In genomic region chr10:132253092-132253687, GRCh38 we compare ENCODE assay signal across 20 cellular contexts. TPM values are rescaled to one million over a fixed set of nuclear protein-coding genes. Genes with fewer than 3 reads are reported as not detected.
DNase-seq lines count a peak whose midpoint lies in the region; ATAC-seq and TF ChIP-seq lines count a peak whose summit lies in the region.
"Had no signal": no experiment of that assay in that cellular context is flagged by ENCODE, and none has a peak within 500 bp of the region (broad histone marks: within the 10 kb centered on the region; RNA-seq: fewer than 3 reads in every experiment).

No MANE protein-coding gene starts in this region.

- H2AK5ac ChIP-seq in mesendoderm (ENCODE audit: low read length): no peak overlapping the region

- no peak overlapping the region for H3K27ac ChIP-seq in mesendoderm (ENCODE audit: low read depth, low read length)
- H3K27ac ChIP-seq: 22Rv1, C4-2B had no signal

- H3K79me1 ChIP-seq in mesendoderm (ENCODE audit: low read length): no peaks in the 10 kb centered on the region

- WGBS in mesendoderm (ENCODE audit: extremely low coverage, insufficient coverage, low lambda C conversion rate): no CpG with 5 or more reads among the region's 19 CpGs

- TF ChIP-seq CTCF in WTC11 (IDR thresholded peaks at IDR 0.05) (no peak), endothelial cell (IDR thresholded peaks at IDR 0.05; ENCODE audit: unreplicated experiment) (no peak)

- no peak overlapping the region for H3K23ac ChIP-seq in mesendoderm (ENCODE audit: low read length)

- peak overlapping the region; percentile 48 for H3K4me3 Mint-ChIP-seq in WTC11
- H3K4me3 Mint-ChIP-seq in endothelial cell (ENCODE audit: unreplicated experiment): peak overlapping the region; percentile 78

- POLR2A ChIA-PET in WTC11 (lab: Charles Lee): no interaction called here

- no peak overlapping the region for H2BK5ac ChIP-seq in mesendoderm (ENCODE audit: low read length)

- H3K56ac ChIP-seq in mesendoderm (ENCODE audit: low read length): peak overlapping the region; percentile 45

- H3K27me3 ChIP-seq in mesendoderm (ENCODE audit: insufficient read depth, low read length, poor library complexity): no peaks in the 10 kb centered on the region

- H3K4me1 Mint-ChIP-seq in WTC11 (peaks cover 7% of the 10 kb centered on the region), endothelial cell (ENCODE audit: unreplicated experiment) (peaks cover 6% of the 10 kb centered on the region)

- ATAC-seq in WTC11 (no peak), GM19395 (IDR thresholded peaks at IDR 0.05; ENCODE audit: unreplicated experiment) (no peak)

- H3K4me2 ChIP-seq in mesendoderm (ENCODE audit: low read length): peak overlapping the region; percentile 48

- H3K27ac Mint-ChIP-seq in WTC11 (no peak overlapping the region), endothelial cell (ENCODE audit: unreplicated experiment) (no peak overlapping the region)

- H3K27me3 Mint-ChIP-seq in WTC11 (ENCODE audit: low read depth) (no peaks in the 10 kb centered on the region), endothelial cell (ENCODE audit: unreplicated experiment) (peaks cover 10% of the 10 kb centered on the region)

- no peaks in the 10 kb centered on the region for H3K79me2 ChIP-seq in mesendoderm (ENCODE audit: control insufficient read depth, insufficient read depth, low read length)

- peak overlapping the region; percentile 44 for H3K9ac ChIP-seq in mesendoderm (ENCODE audit: low read length)

- H3K36me3 ChIP-seq in mesendoderm (ENCODE audit: control insufficient read depth, insufficient read depth, low read length): no peaks in the 10 kb centered on the region

- CTCF ChIA-PET in WTC11 (lab: Charles Lee): interaction anchor here (0.7 to 2.2 kb wide), 11 partner anchors 13 to 152 kb away, joined by 3 to 10 read pairs (median 3); no protein-coding TSS in a partner anchor

- H4K8ac ChIP-seq in mesendoderm (ENCODE audit: low read depth, low read length): no peak overlapping the region

- H3K4me3 ChIP-seq in mesendoderm (ENCODE audit: low read length): peak overlapping the region; percentile 61

- H2BK15ac ChIP-seq in mesendoderm (replicated peaks; ENCODE audit: low read depth): no peak overlapping the region

- no peak overlapping the region for H2BK120ac ChIP-seq in mesendoderm (ENCODE audit: low read depth, low read length)

- no peak overlapping the region for H4K5ac ChIP-seq in mesendoderm (ENCODE audit: low read length)

- peaks cover 2% of the 10 kb centered on the region for H3K4me1 ChIP-seq in mesendoderm (ENCODE audit: control insufficient read depth, low read depth, low read length)

- H3K18ac ChIP-seq in mesendoderm (ENCODE audit: low read length): no peak overlapping the region

- H3K36me3 Mint-ChIP-seq in WTC11 (no peaks in the 10 kb centered on the region), endothelial cell (ENCODE audit: low read depth, unreplicated experiment) (peaks cover 3% of the 10 kb centered on the region)

- DNase-seq in DMS 273 (lab: John Stamatoyannopoulos, UW; ENCODE audit: unreplicated experiment): peak; percentile 18
- no peak for DNase-seq in DMS 273 treated with DMSO at 0.1 percent for 48 hours (lab: John Stamatoyannopoulos, UW)
- DNase-seq in WTC11 (ENCODE audit: low spot score): no peak
- no peak for DNase-seq in endothelial cell (ENCODE audit: low spot score)
- peak; percentile 74 for DNase-seq in mesendoderm
- DNase-seq in stimulated activated CD4-positive, alpha-beta T cell treated with anti-CD3 and anti-CD28 coated beads, Interleukin-2, amount 100 ng/mL, for 24 hours: no peak
- no peak for DNase-seq in NCI-H1436 (lab: John Stamatoyannopoulos, UW)
- DNase-seq: AML-193, DMS79 treated with DMSO at 0.1 percent for 48 hours, GDM1, KG1, NCI-H1105 treated with DMSO at 0.1 percent for 48 hours, NCI-H187, NCI-H2227 treated with DMSO at 0.1 percent for 48 hours, NCI-H510A treated with DMSO at 0.1 percent for 48 hours, NCI-H774, SHP77 had no signal

- no peak overlapping the region for H3K4ac ChIP-seq in mesendoderm (ENCODE audit: low read depth, low read length)

- no peaks in the 10 kb centered on the region for H3K9me3 Mint-ChIP-seq in WTC11
- H3K9me3 Mint-ChIP-seq in endothelial cell (ENCODE audit: unreplicated experiment): no peaks in the 10 kb centered on the region

TF ChIP-seq in WTC11, 78 proteins besides CTCF, POLR2A, EP300 and RAD21:
- TF ChIP-seq AFF4 (CRISPR knock-in tag; IDR thresholded peaks at IDR 0.05; ENCODE audit: borderline replicate concordance) (no peak), NFATC4 (CRISPR knock-in tag; IDR thresholded peaks at IDR 0.05) (no peak), EMX1 (CRISPR knock-in tag; IDR thresholded peaks at IDR 0.05) (no peak), AR (CRISPR knock-in tag; IDR thresholded peaks at IDR 0.05) (no peak), SMAD3 (CRISPR knock-in tag; IDR thresholded peaks at IDR 0.05; ENCODE audit: borderline replicate concordance) (no peak), PRRX2 (CRISPR knock-in tag; IDR thresholded peaks at IDR 0.05) (no peak)
TF ChIP-seq in WTC11: peak in this region for 0.

RNA-seq across cellular contexts. Expression of gene STK32C, which starts 54.6 kb away (rescaled TPM):
- total RNA-seq in WTC11 (2021) (20.7 to 23.2 TPM (median 22.2 TPM) in 3 replicates), endothelial cell (ENCODE audit: unreplicated experiment) (12.6 TPM)
- polyA plus RNA-seq in mesendoderm (2013, experiment 1 of 2): 3.8 TPM
- 3.7 TPM for polyA plus RNA-seq in mesendoderm (2013, experiment 2 of 2)

Comparison
In these comparisons a context has a peak if more than half of its experiments do, and no peak if none do; other contexts are left out.
1. DNase-seq: peak in DMS 273 (single experiment) and mesendoderm (single experiment); none in DMS 273 treated with DMSO at 0.1 percent for 48 hours (single experiment), WTC11 (single experiment), endothelial cell (single experiment), stimulated activated CD4-positive, alpha-beta T cell treated with anti-CD3 and anti-CD28 coated beads, Interleukin-2, amount 100 ng/mL, for 24 hours (0 of 2) and NCI-H1436 (single experiment).